In genomic region chrX:115232933-115233496, GRCh38 we compare ENCODE assay signal across 9 cellular contexts. TPM values are rescaled to one million over a fixed set of nuclear protein-coding genes. Genes with fewer than 3 reads are reported as not detected.
DNase-seq lines count a peak whose midpoint lies in the region; ATAC-seq and TF ChIP-seq lines count a peak whose summit lies in the region.
"Had no signal": no experiment of that assay in that cellular context is flagged by ENCODE, and none has a peak within 500 bp of the region (broad histone marks: within the 10 kb centered on the region; RNA-seq: fewer than 3 reads in every experiment).

No MANE protein-coding gene starts in this region.

- H3K4me2 ChIP-seq in skeletal muscle satellite cell (ENCODE audit: low read length), result peak overlapping the region; percentile 76

- peaks cover 30% of the 10 kb centered on the region for H3K27me3 Mint-ChIP-seq in activated naive CD8-positive, alpha-beta T cell treated with anti-CD3 and anti-CD28 coated beads for 36 hours
- H3K27me3 Mint-ChIP-seq in activated CD8-positive, alpha-beta T cell treated with anti-CD3 and anti-CD28 coated beads for 36 hours, result peaks cover 16% of the 10 kb centered on the region

- DNase-seq in G401 (ENCODE audit: low spot score), result peak; percentile 33
- no peak for DNase-seq in activated naive CD8-positive, alpha-beta T cell treated with anti-CD3 and anti-CD28 coated beads for 36 hours
- DNase-seq in activated CD8-positive, alpha-beta T cell treated with anti-CD3 and anti-CD28 coated beads for 36 hours, result no peak
- no peak for DNase-seq in DMS114 treated with DMSO at 0.1 percent for 48 hours (lab: John Stamatoyannopoulos, UW; ENCODE audit: unreplicated experiment)
- DNase-seq: midbrain had no signal

- H3K36me3 Mint-ChIP-seq in activated naive CD8-positive, alpha-beta T cell treated with anti-CD3 and anti-CD28 coated beads for 36 hours, result no peaks in the 10 kb centered on the region
- no peaks in the 10 kb centered on the region for H3K36me3 Mint-ChIP-seq in activated CD8-positive, alpha-beta T cell treated with anti-CD3 and anti-CD28 coated beads for 36 hours (ENCODE audit: low read depth)

- in situ Hi-C loops in G401 (cut with HindIII; ENCODE audit: low sequenced_read_pairs), result no loop called here

- no peak overlapping the region for H3K27ac Mint-ChIP-seq in activated naive CD8-positive, alpha-beta T cell treated with anti-CD3 and anti-CD28 coated beads for 36 hours
- H3K27ac Mint-ChIP-seq in activated CD8-positive, alpha-beta T cell treated with anti-CD3 and anti-CD28 coated beads for 36 hours, result no peak overlapping the region

- no peaks in the 10 kb centered on the region for H3K9me3 ChIP-seq in iPS-18c (ENCODE audit: control insufficient read depth, insufficient read depth, low read length)
- no peaks in the 10 kb centered on the region for H3K9me3 ChIP-seq in skeletal muscle satellite cell (replicated peaks; ENCODE audit: low read length)

- peaks cover 26% of the 10 kb centered on the region for H3K27me3 ChIP-seq in skeletal muscle satellite cell (ENCODE audit: control insufficient read depth, insufficient read depth, low read length)

- peak overlapping the region; percentile 75 for H3K4me3 ChIP-seq in iPS-18c (ENCODE audit: insufficient read depth, low read depth, low read length)
- H3K4me3 ChIP-seq in skeletal muscle satellite cell (ENCODE audit: low read length), result peak overlapping the region; percentile 67

- POLR2A ChIA-PET in activated CD8-positive, alpha-beta T cell treated with anti-CD3 and anti-CD28 coated beads for 36 hours (lab: Charles Lee), result no interaction called here

- TF ChIP-seq CTCF in activated CD8-positive, alpha-beta T cell treated with anti-CD3 and anti-CD28 coated beads for 36 hours (IDR thresholded peaks at IDR 0.05), result no peak

- H3K4me3 Mint-ChIP-seq in activated naive CD8-positive, alpha-beta T cell treated with anti-CD3 and anti-CD28 coated beads for 36 hours, result peak overlapping the region; percentile 7
- no peak overlapping the region for H3K4me3 Mint-ChIP-seq in activated CD8-positive, alpha-beta T cell treated with anti-CD3 and anti-CD28 coated beads for 36 hours

- intact Hi-C loops in activated CD8-positive, alpha-beta T cell treated with anti-CD3 and anti-CD28 coated beads for 36 hours (cut with micrococcal nuclease), result no loop called here

- H3K9ac ChIP-seq in skeletal muscle satellite cell (ENCODE audit: low read depth, low read length), result peak overlapping the region; percentile 18

- H3K4me1 ChIP-seq in skeletal muscle satellite cell (ENCODE audit: control insufficient read depth, insufficient read depth, low read length), result no peaks in the 10 kb centered on the region

- CTCF ChIA-PET in activated CD8-positive, alpha-beta T cell treated with anti-CD3 and anti-CD28 coated beads for 36 hours (lab: Charles Lee), result no interaction called here

- ATAC-seq in HG03439 (IDR thresholded peaks at IDR 0.05; ENCODE audit: unreplicated experiment) (no peak), HG03571 (IDR thresholded peaks at IDR 0.05; ENCODE audit: unreplicated experiment) (no peak)
- no peak for ATAC-seq in activated CD8-positive, alpha-beta T cell treated with anti-CD3 and anti-CD28 coated beads for 36 hours

- H3K4me1 Mint-ChIP-seq in activated naive CD8-positive, alpha-beta T cell treated with anti-CD3 and anti-CD28 coated beads for 36 hours, result no peaks in the 10 kb centered on the region
- H3K4me1 Mint-ChIP-seq in activated CD8-positive, alpha-beta T cell treated with anti-CD3 and anti-CD28 coated beads for 36 hours (ENCODE audit: low read depth), result no peaks in the 10 kb centered on the region

- H3K9me3 Mint-ChIP-seq in activated naive CD8-positive, alpha-beta T cell treated with anti-CD3 and anti-CD28 coated beads for 36 hours, result no peaks in the 10 kb centered on the region
- no peaks in the 10 kb centered on the region for H3K9me3 Mint-ChIP-seq in activated CD8-positive, alpha-beta T cell treated with anti-CD3 and anti-CD28 coated beads for 36 hours

- no peaks in the 10 kb centered on the region for H3K36me3 ChIP-seq in skeletal muscle satellite cell (ENCODE audit: insufficient read depth, low read length)

RNA-seq across cellular contexts. Expression of gene LRCH2, which starts 0.9 kb away (rescaled TPM):
- 0.10 and 0.12 TPM in 2 replicates for total RNA-seq in G401 (2014; rRNA removed; shearing (Covaris generic))
- total RNA-seq in activated naive CD8-positive, alpha-beta T cell treated with anti-CD3 and anti-CD28 coated beads for 36 hours, result not detected
- total RNA-seq in skeletal muscle satellite cell (2012; rRNA removed), result 3.0 and 3.3 TPM in 2 replicates
- not detected for total RNA-seq in activated CD8-positive, alpha-beta T cell treated with anti-CD3 and anti-CD28 coated beads for 36 hours

RNA-seq across cellular contexts. Expression of gene RBMXL3, which starts 43.8 kb away (rescaled TPM):
- not detected in 2 replicates for total RNA-seq in G401 (2014; rRNA removed; shearing (Covaris generic))
- not detected for total RNA-seq in activated naive CD8-positive, alpha-beta T cell treated with anti-CD3 and anti-CD28 coated beads for 36 hours
- not detected in 2 replicates for total RNA-seq in skeletal muscle satellite cell (2012; rRNA removed)
- total RNA-seq in activated CD8-positive, alpha-beta T cell treated with anti-CD3 and anti-CD28 coated beads for 36 hours, result not detected

RNA-seq across cellular contexts. Expression of gene LUZP4, which starts 56.5 kb away (rescaled TPM):
- total RNA-seq in G401 (2014; rRNA removed; shearing (Covaris generic)), result not detected in 2 replicates
- not detected for total RNA-seq in activated naive CD8-positive, alpha-beta T cell treated with anti-CD3 and anti-CD28 coated beads for 36 hours
- total RNA-seq in skeletal muscle satellite cell (2012; rRNA removed), result not detected in 2 replicates
- not detected for total RNA-seq in activated CD8-positive, alpha-beta T cell treated with anti-CD3 and anti-CD28 coated beads for 36 hours
